ENCODE assay signal across 11 cellular contexts in the genomic region with DNA sequence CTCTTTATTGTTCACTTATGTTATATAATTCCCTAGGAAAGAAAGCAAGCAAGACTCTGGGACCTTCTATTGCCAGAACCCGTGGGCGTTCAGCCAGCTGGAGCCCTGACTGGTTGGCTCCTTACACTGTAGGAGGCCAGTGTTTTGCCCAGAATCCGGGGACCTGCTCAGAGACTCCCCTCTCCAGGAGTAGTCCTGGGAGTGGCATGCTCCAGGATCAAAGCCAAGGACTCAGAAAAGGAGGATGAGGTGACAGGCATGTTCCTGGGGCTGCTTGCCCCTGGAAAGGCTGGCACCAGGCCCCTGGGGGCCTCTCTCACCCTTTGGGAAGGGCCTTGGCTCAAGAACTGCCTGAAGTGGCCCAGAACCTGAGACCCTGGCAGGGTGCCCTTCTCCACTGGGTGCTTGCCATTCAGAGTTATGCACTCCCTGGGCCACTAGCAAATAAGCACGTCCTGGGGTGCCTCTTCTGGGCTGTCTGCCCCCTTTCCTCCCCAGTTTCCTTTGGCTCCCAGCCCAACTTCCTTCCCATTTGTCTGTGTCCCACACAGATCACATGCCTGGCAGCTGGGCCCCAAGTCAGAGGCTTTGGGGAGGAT. TPM values are rescaled to one million over a fixed set of nuclear protein-coding genes. Genes with fewer than 3 reads are reported as not detected.
DNase-seq lines count a peak whose midpoint lies in the region; ATAC-seq, FAIRE-seq and TF ChIP-seq lines count a peak whose summit lies in the region.
"Had no signal": no experiment of that assay in that cellular context is flagged by ENCODE, and none has a peak within 500 bp of the region (broad histone marks: within the 10 kb centered on the region; RNA-seq: fewer than 3 reads in every experiment).

No MANE protein-coding gene starts in this region.

- peak; percentile 66 to 80 (median 75) for ATAC-seq in pancreas
- ATAC-seq in HG03439 (IDR thresholded peaks at IDR 0.05; ENCODE audit: unreplicated experiment): no peak
- ATAC-seq: stimulated activated naive B cell treated with anti-CD40 and anti-IgM and Interleukin-4, amounts not matched to agents 10 μg/mL and 1 μg/mL and 100 μg/mL, for 72 hours had no signal

- POLR2A ChIA-PET in CD4-positive, alpha-beta memory T cell (lab: Charles Lee; ENCODE audit: partially characterized antibody): no interaction called here

- no peak overlapping the region for H2AFZ ChIP-seq in fibroblast of lung (ENCODE audit: low read length)

- H3K9ac ChIP-seq in BLaER1 treated with 17β-estradiol and CSF1 and Interleukin-3, amounts not matched to agents 10 nM and 100 nM: peak overlapping the region in 7 of 11 experiments; percentile 6 to 81 (median 58); a peak in 9 of 22 replicates
- no peak overlapping the region for H3K9ac ChIP-seq in fibroblast of lung (ENCODE audit: insufficient read depth, low read length)

- no peaks in the 10 kb centered on the region for H3K36me3 Mint-ChIP-seq in CD4-positive, alpha-beta memory T cell
- H3K36me3 Mint-ChIP-seq: naive B cell; stimulated activated naive B cell treated with anti-CD40 and anti-IgM and Interleukin-4, amounts not matched to agents 10 μg/mL and 1 μg/mL and 100 μg/mL, for 72 hours had no signal

- TF ChIP-seq CTCF in fibroblast of lung (conservative IDR thresholded peaks at IDR 0.05 in 1 of 2, IDR thresholded peaks at IDR 0.05 in 1 of 2; ENCODE audit: low read depth in 1 of 2, low read length in 2 of 2) (no peak), pancreas (IDR thresholded peaks at IDR 0.05) (no peak)

- no peaks in the 10 kb centered on the region for H3K9me3 ChIP-seq in BLaER1 treated with 17β-estradiol and CSF1 and Interleukin-3, amounts not matched to agents 10 nM and 100 nM (replicated peaks in 1 of 11)
- no peaks in the 10 kb centered on the region for H3K9me3 ChIP-seq in fibroblast of lung (ENCODE audit: control insufficient read depth, insufficient read depth, low read depth, low read length)
- H3K9me3 ChIP-seq in pancreas: no peaks in the 10 kb centered on the region
- H3K9me3 ChIP-seq in CD4-positive, alpha-beta memory T cell (ENCODE audit: control insufficient read depth in 1 of 2, low read length in 2 of 2): no peaks in the 10 kb centered on the region

- H3K27me3 ChIP-seq in BLaER1 treated with 17β-estradiol and CSF1 and Interleukin-3, amounts not matched to agents 10 nM and 100 nM: no peaks in the 10 kb centered on the region
- H3K27me3 ChIP-seq in fibroblast of lung (ENCODE audit: control insufficient read depth, insufficient read depth, low read length): no peaks in the 10 kb centered on the region
- no peaks in the 10 kb centered on the region for H3K27me3 ChIP-seq in pancreas
- no peaks in the 10 kb centered on the region for H3K27me3 ChIP-seq in CD4-positive, alpha-beta memory T cell (ENCODE audit: insufficient read depth, low read length)

- no peak overlapping the region for H3K27ac Mint-ChIP-seq in CD4-positive, alpha-beta memory T cell
- H3K27ac Mint-ChIP-seq: stimulated activated naive B cell treated with anti-CD40 and anti-IgM and Interleukin-4, amounts not matched to agents 10 μg/mL and 1 μg/mL and 100 μg/mL, for 72 hours had no signal

- H4K20me1 ChIP-seq in BLaER1 treated with 17β-estradiol and CSF1 and Interleukin-3, amounts not matched to agents 10 nM and 100 nM: no peaks in the 10 kb centered on the region
- H4K20me1 ChIP-seq in fibroblast of lung (ENCODE audit: control insufficient read depth, extremely low read depth, insufficient read depth, low read length): no peaks in the 10 kb centered on the region

- intact Hi-C loops in pancreas (cut with DNase I): no loop called here
- intact Hi-C loops in CD4-positive, alpha-beta memory T cell (cut with micrococcal nuclease): no loop called here

- no peak overlapping the region for H3K4me3 Mint-ChIP-seq in CD4-positive, alpha-beta memory T cell
- H3K4me3 Mint-ChIP-seq: naive B cell; stimulated activated naive B cell treated with anti-CD40 and anti-IgM and Interleukin-4, amounts not matched to agents 10 μg/mL and 1 μg/mL and 100 μg/mL, for 72 hours had no signal

- peaks cover 0 to 2% of the 10 kb centered on the region in 2 donors for H3K27me3 Mint-ChIP-seq in CD4-positive, alpha-beta memory T cell

- CTCF ChIA-PET in CD4-positive, alpha-beta memory T cell (lab: Charles Lee; ENCODE audit: partially characterized antibody): no interaction called here

- H3K4me1 ChIP-seq in BLaER1 treated with 17β-estradiol and CSF1 and Interleukin-3, amounts not matched to agents 10 nM and 100 nM: peaks cover 12 to 98% (median 44%) of the 10 kb centered on the region in 10 experiments
- H3K4me1 ChIP-seq in fibroblast of lung (ENCODE audit: control insufficient read depth, extremely low read depth, insufficient read depth, low read length): peaks cover 6% of the 10 kb centered on the region
- H3K4me1 ChIP-seq in pancreas: peaks cover 23 to 25% (median 25%) of the 10 kb centered on the region in 3 donors
- no peaks in the 10 kb centered on the region for H3K4me1 ChIP-seq in CD4-positive, alpha-beta memory T cell (ENCODE audit: insufficient read depth, low read length)

- FAIRE-seq in pancreas (lab: Jason Lieb, UNC): no peak

- H3K36me3 ChIP-seq in BLaER1 treated with 17β-estradiol and CSF1 and Interleukin-3, amounts not matched to agents 10 nM and 100 nM: no peaks in the 10 kb centered on the region
- H3K36me3 ChIP-seq in fibroblast of lung (ENCODE audit: control insufficient read depth, insufficient read depth, low read length) (no peaks in the 10 kb centered on the region), pancreas (no peaks in the 10 kb centered on the region)
- H3K36me3 ChIP-seq in CD4-positive, alpha-beta memory T cell (ENCODE audit: insufficient read depth, low read length): no peaks in the 10 kb centered on the region

- H3K9me3 Mint-ChIP-seq in CD4-positive, alpha-beta memory T cell: peaks cover 0 to 2% (median 0%) of the 10 kb centered on the region in 8 donors
- H3K9me3 Mint-ChIP-seq: naive B cell; stimulated activated naive B cell treated with anti-CD40 and anti-IgM and Interleukin-4, amounts not matched to agents 10 μg/mL and 1 μg/mL and 100 μg/mL, for 72 hours had no signal

- no peaks in the 10 kb centered on the region for H3K79me2 ChIP-seq in fibroblast of lung (ENCODE audit: control insufficient read depth, insufficient read depth, low read length)

- peak; percentile 78 for DNase-seq in NCI-H345 treated with DMSO at 0.1 percent for 48 hours (lab: John Stamatoyannopoulos, UW; ENCODE audit: unreplicated experiment)
- peak; percentile 54 to 62 for DNase-seq in fibroblast of lung (ENCODE audit: low read depth in 2 of 2)
- DNase-seq in pancreas: peak; percentile 73 to 90 (median 82)
- DNase-seq in activated CD4-positive, alpha-beta T cell treated with anti-CD3 and anti-CD28 coated beads for 1 hour: no peak
- DNase-seq in CD4-positive, alpha-beta memory T cell: no peak
- no peak for DNase-seq in activated CD4-positive, CD25-positive, alpha-beta regulatory T cell (lab: John Stamatoyannopoulos, UW)
- DNase-seq: naive B cell; stimulated activated naive B cell treated with anti-CD40 and anti-IgM and Interleukin-4, amounts not matched to agents 10 μg/mL and 1 μg/mL and 100 μg/mL, for 72 hours; T1000 had no signal

- H3K4me1 Mint-ChIP-seq in CD4-positive, alpha-beta memory T cell: peaks cover 0 to 3% (median 0%) of the 10 kb centered on the region in 4 donors
- H3K4me1 Mint-ChIP-seq: naive B cell had no signal

- WGBS in pancreas, 2 donors: 5% methylated on average over 4 of the region's 4 CpGs

- H3K4me3 ChIP-seq in BLaER1 treated with 17β-estradiol and CSF1 and Interleukin-3, amounts not matched to agents 10 nM and 100 nM: no peak overlapping the region
- H3K4me3 ChIP-seq in fibroblast of lung (replicated peaks in 1 of 4; ENCODE audit: control extremely low read depth in 1 of 4, insufficient read depth in 1 of 4, low read depth in 3 of 4, low read length in 4 of 4) (no peak overlapping the region), pancreas (no peak overlapping the region)
- no peak overlapping the region for H3K4me3 ChIP-seq in CD4-positive, alpha-beta memory T cell (ENCODE audit: low read length in 2 of 2)

- peak overlapping the region in 9 of 11 experiments; percentile 25 to 88 (median 68); a peak in 16 of 22 replicates for H3K27ac ChIP-seq in BLaER1 treated with 17β-estradiol and CSF1 and Interleukin-3, amounts not matched to agents 10 nM and 100 nM
- H3K27ac ChIP-seq in fibroblast of lung (ENCODE audit: insufficient read depth, low read length) (no peak overlapping the region), pancreas (peak overlapping the region; percentile 25 to 80 (median 60))
- no peak overlapping the region for H3K27ac ChIP-seq in CD4-positive, alpha-beta memory T cell (ENCODE audit: low read depth, low read length)

- peak overlapping the region; percentile 58 to 96 (median 72) for H3K4me2 ChIP-seq in BLaER1 treated with 17β-estradiol and CSF1 and Interleukin-3, amounts not matched to agents 10 nM and 100 nM
- no peak overlapping the region for H3K4me2 ChIP-seq in fibroblast of lung (ENCODE audit: extremely low read depth, insufficient read depth, low read length)

RNA-seq across cellular contexts. Expression of gene KIF3C, which starts 19.5 kb away (rescaled TPM):
- total RNA-seq in fibroblast of lung (9.0 and 13.0 TPM in 2 replicates), pancreas (1 to 10 TPM in 5 of 6 donors, under 1 TPM in 1; 0.38 to 8.2 (median 2.0) TPM)
- polyA plus RNA-seq in fibroblast of lung (8.3 and 9.7 TPM in 2 replicates), pancreas (1 to 10 TPM; 1.6 to 4.6 TPM)
- 14.6 and 21.1 TPM in 2 replicates for polyA plus RNA-seq in fibroblast of lung (2012)
- 19.3 and 20.0 TPM in 2 replicates for polyA minus RNA-seq in fibroblast of lung (ENCODE audit: low replicate concordance)
- total RNA-seq in CD4-positive, alpha-beta memory T cell: 1 to 10 TPM; 4.1 to 5.1 TPM
- 1 to 10 TPM in 1 of 2 donors, under 1 TPM in 1; 0.46 to 2.8 TPM for polyA plus RNA-seq in CD4-positive, alpha-beta memory T cell

RNA-seq across cellular contexts. Expression of gene RAB10, which starts 32.0 kb away (rescaled TPM):
- total RNA-seq in fibroblast of lung (94.1 and 105 TPM in 2 replicates), pancreas (10 to 100 TPM; 27.4 to 62.9 (median 50.0) TPM)
- polyA plus RNA-seq in fibroblast of lung (253 and 255 TPM in 2 replicates), pancreas (10 to 100 TPM; 16.5 to 29.1 TPM)
- polyA plus RNA-seq in fibroblast of lung (2012): 126 and 137 TPM in 2 replicates
- 9.9 and 10.5 TPM in 2 replicates for polyA minus RNA-seq in fibroblast of lung (ENCODE audit: low replicate concordance)
- 10 to 100 TPM; 67.8 to 77.2 TPM for total RNA-seq in CD4-positive, alpha-beta memory T cell
- polyA plus RNA-seq in CD4-positive, alpha-beta memory T cell: 100 to 1,000 TPM; 106 to 108 TPM

Comparison
In these comparisons a context has a peak if more than half of its experiments do, and no peak if none do; other contexts are left out.
1. H3K27ac ChIP-seq: peak in BLaER1 treated with 17β-estradiol and CSF1 and Interleukin-3, amounts not matched to agents 10 nM and 100 nM (9 of 11) and pancreas (4 of 4); none in fibroblast of lung (single experiment) and CD4-positive, alpha-beta memory T cell (single experiment).
2. DNase-seq: peak in NCI-H345 treated with DMSO at 0.1 percent for 48 hours (single experiment), fibroblast of lung (2 of 2) and pancreas (6 of 6); none in activated CD4-positive, alpha-beta T cell treated with anti-CD3 and anti-CD28 coated beads for 1 hour (single experiment), CD4-positive, alpha-beta memory T cell (0 of 5) and activated CD4-positive, CD25-positive, alpha-beta regulatory T cell (0 of 4).